ENCODE assay signal across 1 cellular context in the genomic region with DNA sequence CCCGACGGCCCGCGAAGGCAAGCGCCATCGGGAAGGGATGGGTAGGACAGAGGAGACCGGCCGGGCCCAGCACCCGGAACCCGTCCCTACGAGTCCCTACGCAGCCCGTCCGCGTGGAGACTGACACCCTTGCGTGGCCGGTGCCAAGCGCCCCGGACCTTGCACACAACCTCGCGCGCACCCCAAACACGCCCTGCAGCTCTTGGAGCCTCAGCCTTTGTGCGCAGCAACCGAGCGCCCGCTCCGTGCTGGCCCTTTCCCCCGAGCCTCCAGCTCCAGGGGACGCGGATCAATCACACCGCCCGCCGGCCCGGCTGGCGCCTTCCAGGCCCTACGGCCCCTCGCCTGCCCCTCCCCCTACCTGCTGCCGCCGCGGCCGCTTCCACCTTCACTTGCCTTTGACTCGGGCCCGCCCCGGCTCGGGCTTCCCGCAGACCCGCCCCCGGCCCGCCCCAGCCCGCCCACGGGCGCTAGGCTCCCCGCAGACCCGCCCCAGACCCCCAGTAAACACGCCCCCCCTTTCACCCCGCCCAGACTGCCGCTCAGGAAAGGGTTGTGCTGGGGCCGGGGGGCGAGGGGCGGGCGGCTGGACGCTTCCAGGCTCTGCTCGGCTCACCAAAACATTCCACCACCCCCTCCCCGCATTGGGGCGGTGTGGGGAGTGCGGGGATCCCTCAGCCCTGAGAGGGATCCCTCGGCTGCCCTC.
TF ChIP-seq lines count a peak whose summit lies in the region.

Gene NDRG2, minus strand, starts transcription at position 394 of the 706 bp plus-strand sequence. CDS start 1,746 bp downstream, outside the sequence.

TF ChIP-seq in K562, 482 proteins besides CTCF, POLR2A, EP300 and RAD21 (continued from another document and continues in another):
- TF ChIP-seq ELK3 (CRISPR knock-in tag; IDR thresholded peaks at IDR 0.05) = no peak
- TF ChIP-seq RBM25 (IDR thresholded peaks at IDR 0.05; ENCODE audit: low read depth, low read length, severe bottlenecking) = no peak
- no peak for TF ChIP-seq FOXK2 (conservative IDR thresholded peaks at IDR 0.05 in 1 of 2, IDR thresholded peaks at IDR 0.05 in 1 of 2; ENCODE audit: low read depth in 2 of 2)
- no peak for TF ChIP-seq MCM2 (IDR thresholded peaks at IDR 0.05; ENCODE audit: low read depth)
- peak; percentile 20; the same call in 1 of the 2 replicates for TF ChIP-seq NFIC (IDR thresholded peaks at IDR 0.05)
- no peak for TF ChIP-seq ZNF589 (CRISPR knock-in tag; IDR thresholded peaks at IDR 0.05; ENCODE audit: low read depth)
- TF ChIP-seq NFXL1 (CRISPR knock-in tag; IDR thresholded peaks at IDR 0.05) = no peak
- no peak for TF ChIP-seq POLR2AphosphoS2 (IDR thresholded peaks at IDR 0.05; ENCODE audit: low read length)
- TF ChIP-seq CBX8 (IDR thresholded peaks at IDR 0.05; ENCODE audit: borderline replicate concordance, extremely low read depth, low read depth, low read length, poor library complexity, severe bottlenecking) = no peak
- TF ChIP-seq MYBL2 (IDR thresholded peaks at IDR 0.05; ENCODE audit: low read depth) = no peak
- no peak for TF ChIP-seq MYBL2 (CRISPR knock-in tag; IDR thresholded peaks at IDR 0.05; ENCODE audit: borderline replicate concordance)
- TF ChIP-seq RBBP5 (IDR thresholded peaks at IDR 0.05; ENCODE audit: borderline replicate concordance, insufficient read depth, low read length, poor library complexity, severe bottlenecking) = peak; percentile 25
- peak; percentile 48; the same call in 1 of the 2 replicates for TF ChIP-seq EP400 (IDR thresholded peaks at IDR 0.05)
- no peak for TF ChIP-seq GATAD2A (IDR thresholded peaks at IDR 0.05)
- TF ChIP-seq, protein P1, sequence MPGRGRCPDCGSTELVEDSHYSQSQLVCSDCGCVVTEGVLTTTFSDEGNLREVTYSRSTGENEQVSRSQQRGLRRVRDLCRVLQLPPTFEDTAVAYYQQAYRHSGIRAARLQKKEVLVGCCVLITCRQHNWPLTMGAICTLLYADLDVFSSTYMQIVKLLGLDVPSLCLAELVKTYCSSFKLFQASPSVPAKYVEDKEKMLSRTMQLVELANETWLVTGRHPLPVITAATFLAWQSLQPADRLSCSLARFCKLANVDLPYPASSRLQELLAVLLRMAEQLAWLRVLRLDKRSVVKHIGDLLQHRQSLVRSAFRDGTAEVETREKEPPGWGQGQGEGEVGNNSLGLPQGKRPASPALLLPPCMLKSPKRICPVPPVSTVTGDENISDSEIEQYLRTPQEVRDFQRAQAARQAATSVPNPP (IDR thresholded peaks at IDR 0.05; ENCODE audit: borderline replicate concordance, insufficient read depth, insufficient read length) = no peak
- TF ChIP-seq ATF6 (CRISPR knock-in tag; IDR thresholded peaks at IDR 0.05) = no peak
- TF ChIP-seq, protein P2, sequence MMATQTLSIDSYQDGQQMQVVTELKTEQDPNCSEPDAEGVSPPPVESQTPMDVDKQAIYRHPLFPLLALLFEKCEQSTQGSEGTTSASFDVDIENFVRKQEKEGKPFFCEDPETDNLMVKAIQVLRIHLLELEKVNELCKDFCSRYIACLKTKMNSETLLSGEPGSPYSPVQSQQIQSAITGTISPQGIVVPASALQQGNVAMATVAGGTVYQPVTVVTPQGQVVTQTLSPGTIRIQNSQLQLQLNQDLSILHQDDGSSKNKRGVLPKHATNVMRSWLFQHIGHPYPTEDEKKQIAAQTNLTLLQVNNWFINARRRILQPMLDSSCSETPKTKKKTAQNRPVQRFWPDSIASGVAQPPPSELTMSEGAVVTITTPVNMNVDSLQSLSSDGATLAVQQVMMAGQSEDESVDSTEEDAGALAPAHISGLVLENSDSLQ (IDR thresholded peaks at IDR 0.05) = 0 out of 2 replicates have a peak, but pooled peaks have one; percentile 9
- no peak for TF ChIP-seq RAD51 (IDR thresholded peaks at IDR 0.05; ENCODE audit: borderline replicate concordance, low read depth)
- TF ChIP-seq JUN (IDR thresholded peaks at IDR 0.05; ENCODE audit: borderline replicate concordance, low read depth, low read length) = no peak
- no peak for TF ChIP-seq JUN (CRISPR knock-in tag; IDR thresholded peaks at IDR 0.05; ENCODE audit: borderline replicate concordance)
- TF ChIP-seq MEF2D (tag; conservative IDR thresholded peaks at IDR 0.05; ENCODE audit: low read depth) = no peak
- TF ChIP-seq ZZZ3 (IDR thresholded peaks at IDR 0.05) = no peak
- peak; percentile 38 for TF ChIP-seq SAP30 (IDR thresholded peaks at IDR 0.05; ENCODE audit: borderline replicate concordance, insufficient read depth, low read depth, low read length, poor library complexity, severe bottlenecking)
- no peak for TF ChIP-seq GMEB1 (CRISPR knock-in tag; IDR thresholded peaks at IDR 0.05)
- no peak for TF ChIP-seq CBX3 (IDR thresholded peaks at IDR 0.05; ENCODE audit: borderline replicate concordance in 1 of 2, low read length in 2 of 2)
- TF ChIP-seq MTA3 (IDR thresholded peaks at IDR 0.05; ENCODE audit: borderline replicate concordance) = peak; percentile 39; the same call in 1 of the 2 replicates
- TF ChIP-seq, protein P3, sequence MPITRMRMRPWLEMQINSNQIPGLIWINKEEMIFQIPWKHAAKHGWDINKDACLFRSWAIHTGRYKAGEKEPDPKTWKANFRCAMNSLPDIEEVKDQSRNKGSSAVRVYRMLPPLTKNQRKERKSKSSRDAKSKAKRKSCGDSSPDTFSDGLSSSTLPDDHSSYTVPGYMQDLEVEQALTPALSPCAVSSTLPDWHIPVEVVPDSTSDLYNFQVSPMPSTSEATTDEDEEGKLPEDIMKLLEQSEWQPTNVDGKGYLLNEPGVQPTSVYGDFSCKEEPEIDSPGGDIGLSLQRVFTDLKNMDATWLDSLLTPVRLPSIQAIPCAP (CRISPR knock-in tag; IDR thresholded peaks at IDR 0.05; ENCODE audit: borderline replicate concordance) = no peak
- no peak for TF ChIP-seq E2F8 (IDR thresholded peaks at IDR 0.05; ENCODE audit: low read depth, partially characterized antibody)
- TF ChIP-seq, protein P4, sequence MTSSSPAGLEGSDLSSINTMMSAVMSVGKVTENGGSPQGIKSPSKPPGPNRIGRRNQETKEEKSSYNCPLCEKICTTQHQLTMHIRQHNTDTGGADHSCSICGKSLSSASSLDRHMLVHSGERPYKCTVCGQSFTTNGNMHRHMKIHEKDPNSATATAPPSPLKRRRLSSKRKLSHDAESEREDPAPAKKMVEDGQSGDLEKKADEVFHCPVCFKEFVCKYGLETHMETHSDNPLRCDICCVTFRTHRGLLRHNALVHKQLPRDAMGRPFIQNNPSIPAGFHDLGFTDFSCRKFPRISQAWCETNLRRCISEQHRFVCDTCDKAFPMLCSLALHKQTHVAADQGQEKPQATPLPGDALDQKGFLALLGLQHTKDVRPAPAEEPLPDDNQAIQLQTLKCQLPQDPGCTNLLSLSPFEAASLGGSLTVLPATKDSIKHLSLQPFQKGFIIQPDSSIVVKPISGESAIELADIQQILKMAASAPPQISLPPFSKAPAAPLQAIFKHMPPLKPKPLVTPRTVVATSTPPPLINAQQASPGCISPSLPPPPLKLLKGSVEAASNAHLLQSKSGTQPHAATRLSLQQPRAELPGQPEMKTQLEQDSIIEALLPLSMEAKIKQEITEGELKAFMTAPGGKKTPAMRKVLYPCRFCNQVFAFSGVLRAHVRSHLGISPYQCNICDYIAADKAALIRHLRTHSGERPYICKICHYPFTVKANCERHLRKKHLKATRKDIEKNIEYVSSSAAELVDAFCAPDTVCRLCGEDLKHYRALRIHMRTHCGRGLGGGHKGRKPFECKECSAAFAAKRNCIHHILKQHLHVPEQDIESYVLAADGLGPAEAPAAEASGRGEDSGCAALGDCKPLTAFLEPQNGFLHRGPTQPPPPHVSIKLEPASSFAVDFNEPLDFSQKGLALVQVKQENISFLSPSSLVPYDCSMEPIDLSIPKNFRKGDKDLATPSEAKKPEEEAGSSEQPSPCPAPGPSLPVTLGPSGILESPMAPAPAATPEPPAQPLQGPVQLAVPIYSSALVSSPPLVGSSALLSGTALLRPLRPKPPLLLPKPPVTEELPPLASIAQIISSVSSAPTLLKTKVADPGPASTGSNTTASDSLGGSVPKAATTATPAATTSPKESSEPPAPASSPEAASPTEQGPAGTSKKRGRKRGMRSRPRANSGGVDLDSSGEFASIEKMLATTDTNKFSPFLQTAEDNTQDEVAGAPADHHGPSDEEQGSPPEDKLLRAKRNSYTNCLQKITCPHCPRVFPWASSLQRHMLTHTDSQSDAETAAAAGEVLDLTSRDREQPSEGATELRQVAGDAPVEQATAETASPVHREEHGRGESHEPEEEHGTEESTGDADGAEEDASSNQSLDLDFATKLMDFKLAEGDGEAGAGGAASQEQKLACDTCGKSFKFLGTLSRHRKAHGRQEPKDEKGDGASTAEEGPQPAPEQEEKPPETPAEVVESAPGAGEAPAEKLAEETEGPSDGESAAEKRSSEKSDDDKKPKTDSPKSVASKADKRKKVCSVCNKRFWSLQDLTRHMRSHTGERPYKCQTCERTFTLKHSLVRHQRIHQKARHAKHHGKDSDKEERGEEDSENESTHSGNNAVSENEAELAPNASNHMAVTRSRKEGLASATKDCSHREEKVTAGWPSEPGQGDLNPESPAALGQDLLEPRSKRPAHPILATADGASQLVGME (CRISPR knock-in tag; IDR thresholded peaks at IDR 0.05) = 0 out of 2 replicates have a peak, but pooled peaks have one; percentile 39
- TF ChIP-seq BCOR (IDR thresholded peaks at IDR 0.05) = no peak
- TF ChIP-seq SMARCB1 (IDR thresholded peaks at IDR 0.05; ENCODE audit: insufficient read length, low read depth) = no peak
- TF ChIP-seq ZNF77 (CRISPR knock-in tag; IDR thresholded peaks at IDR 0.05) = no peak
- peak; percentile 73 for TF ChIP-seq SMAD4 (CRISPR knock-in tag; conservative IDR thresholded peaks at IDR 0.05)
- peak; percentile 49; the same call in 1 of the 2 replicates for TF ChIP-seq RB1 (IDR thresholded peaks at IDR 0.05; ENCODE audit: low read depth)
- TF ChIP-seq E2F1 (CRISPR knock-in tag; IDR thresholded peaks at IDR 0.05) = no peak
